Comparison of ENCODE assay signal across 39 cellular contexts in the genomic region with DNA sequence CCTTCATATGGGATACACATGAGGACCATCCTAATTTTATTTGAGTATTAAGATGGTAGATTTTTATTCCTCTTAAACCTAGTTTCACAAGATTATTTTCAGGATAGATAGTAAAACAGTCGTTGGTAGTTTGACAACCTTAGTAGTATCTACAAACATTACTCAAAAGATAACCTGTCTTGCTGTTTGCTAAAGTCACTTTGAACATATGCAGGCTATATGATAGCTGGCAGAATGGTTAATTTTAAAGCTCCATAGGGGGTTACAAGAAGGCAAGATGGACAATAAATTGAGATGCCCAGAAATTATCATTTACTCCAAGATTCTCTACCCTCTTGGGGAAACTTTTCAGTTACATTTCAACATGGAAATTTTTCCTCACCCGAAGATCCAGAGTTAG.
"Had no signal": no experiment of that assay in that cellular context is flagged by ENCODE, and none has a peak within 500 bp of the region (broad histone marks: within the 10 kb centered on the region; RNA-seq: fewer than 3 reads in every experiment).

No MANE protein-coding gene starts in this region.

- H3K27ac Mint-ChIP-seq: activated naive CD4-positive, alpha-beta T cell treated with anti-CD3 and anti-CD28 coated beads for 36 hours; activated naive CD4-positive, alpha-beta T cell treated with anti-CD3 and anti-CD28 coated beads, Interleukin-2, amount 10 ng/mL, durations not matched to agents 7 days and 5 days; activated naive CD4-positive, alpha-beta T cell treated with anti-CD3 and anti-CD28 coated beads, Interleukin-2, amount 50 U/mL, for 24 hours; activated naive CD4-positive, alpha-beta T cell treated with anti-CD3 and anti-CD28 coated beads, Interleukin-2, amount 50 U/mL, for 72 hours; activated naive CD8-positive, alpha-beta T cell; activated naive CD8-positive, alpha-beta T cell treated with anti-CD3 and anti-CD28 coated beads for 36 hours; activated naive CD8-positive, alpha-beta T cell treated with anti-CD3 and anti-CD28 coated beads, Interleukin-2, amount 10 ng/mL, durations not matched to agents 7 days and 5 days; activated naive CD8-positive, alpha-beta T cell treated with anti-CD3 and anti-CD28 coated beads, Interleukin-2, amount 50 U/mL, for 24 hours; activated T-cell treated with anti-CD3 and anti-CD28 coated beads, Interleukin-2, amount 50 U/mL, for 24 hours; activated T-cell treated with anti-CD3 and anti-CD28 coated beads, Interleukin-2, amount 50 U/mL, for 72 hours; activated T-helper 1 cell treated with anti-CD3 and anti-CD28 coated beads, Interleukin-12 subunit alpha, Interleukin-12 subunit beta, Interleukin-2, Interleukin-4 antibody, amounts not matched to agents 30 ng/mL and 10 ng/mL and 1 ng/mL, durations not matched to agents 14 hours and 24 hours and 36 hours; activated T-helper 17 cell treated with anti-CD3 and anti-CD28 coated beads, Interleukin-2, amount 50 U/mL, for 72 hours; activated T-helper 2 cell treated with anti-CD3 and anti-CD28 coated beads, Interferon-gamma antibody, Interleukin-2, Interleukin-4, amounts not matched to agents 10 μg/mL and 5 μg/mL and 100 μg/mL, durations not matched to agents 14 hours and 24 hours and 36 hours; brain had no signal

- H3K9me3 Mint-ChIP-seq: activated T-cell treated with anti-CD3 and anti-CD28 coated beads, Interleukin-2, amount 50 U/mL, for 4 hours had no signal

- H3K4me3 ChIP-seq: adrenal gland, ascending aorta, body of pancreas, breast epithelium, cardiac muscle cell had no signal

- ATAC-seq: activated naive CD4-positive, alpha-beta T cell treated with anti-CD3 and anti-CD28 coated beads, Interleukin-2, amount 50 U/mL, for 72 hours; activated naive CD8-positive, alpha-beta T cell treated with anti-CD3 and anti-CD28 coated beads, Interleukin-2, amount 50 U/mL, for 24 hours; activated T-cell treated with anti-CD3 and anti-CD28 coated beads, Interleukin-2, amount 50 U/mL, for 4 hours; activated T-cell treated with anti-CD3 and anti-CD28 coated beads, Interleukin-2, amount 50 U/mL, for 72 hours; activated T-helper 17 cell treated with anti-CD3 and anti-CD28 coated beads, Interleukin-2, amount 50 U/mL, for 72 hours; body of pancreas had no signal

- H3K36me3 ChIP-seq: adrenal gland, ascending aorta, brain microvascular endothelial cell, breast epithelium, cardiac muscle cell had no signal

- H3K4me1 Mint-ChIP-seq: activated naive CD4-positive, alpha-beta T cell treated with anti-CD3 and anti-CD28 coated beads, Interleukin-2, amount 10 ng/mL, durations not matched to agents 7 days and 5 days; activated naive CD4-positive, alpha-beta T cell treated with anti-CD3 and anti-CD28 coated beads, Interleukin-2, amount 50 U/mL, for 24 hours; activated naive CD8-positive, alpha-beta T cell treated with anti-CD3 and anti-CD28 coated beads for 36 hours; activated naive CD8-positive, alpha-beta T cell treated with anti-CD3 and anti-CD28 coated beads, Interleukin-2, amount 10 ng/mL, durations not matched to agents 7 days and 5 days; activated naive CD8-positive, alpha-beta T cell treated with anti-CD3 and anti-CD28 coated beads, Interleukin-2, amount 50 U/mL, for 24 hours; activated T-helper 17 cell treated with anti-CD3 and anti-CD28 coated beads, Interleukin-2, amount 50 U/mL, for 72 hours; brain; central memory CD8-positive, alpha-beta T cell had no signal

- H3K9me3 ChIP-seq: adrenal gland, ascending aorta, body of pancreas, breast epithelium had no signal

- H3K4me3 Mint-ChIP-seq: activated naive CD4-positive, alpha-beta T cell treated with anti-CD3 and anti-CD28 coated beads for 36 hours; activated naive CD4-positive, alpha-beta T cell treated with anti-CD3 and anti-CD28 coated beads, Interleukin-2, amount 10 ng/mL, durations not matched to agents 7 days and 5 days; activated naive CD4-positive, alpha-beta T cell treated with anti-CD3 and anti-CD28 coated beads, Interleukin-2, amount 50 U/mL, for 24 hours; activated naive CD8-positive, alpha-beta T cell; activated naive CD8-positive, alpha-beta T cell treated with anti-CD3 and anti-CD28 coated beads for 36 hours; activated naive CD8-positive, alpha-beta T cell treated with anti-CD3 and anti-CD28 coated beads, Interleukin-2, amount 10 ng/mL, durations not matched to agents 7 days and 5 days; activated naive CD8-positive, alpha-beta T cell treated with anti-CD3 and anti-CD28 coated beads, Interleukin-2, amount 50 U/mL, for 24 hours; activated T-cell treated with anti-CD3 and anti-CD28 coated beads, Interleukin-2, amount 50 U/mL, for 24 hours; activated T-cell treated with anti-CD3 and anti-CD28 coated beads, Interleukin-2, amount 50 U/mL, for 4 hours; activated T-cell treated with anti-CD3 and anti-CD28 coated beads, Interleukin-2, amount 50 U/mL, for 72 hours; activated T-helper 1 cell treated with anti-CD3 and anti-CD28 coated beads, Interleukin-12 subunit alpha, Interleukin-12 subunit beta, Interleukin-2, Interleukin-4 antibody, amounts not matched to agents 30 ng/mL and 10 ng/mL and 1 ng/mL, durations not matched to agents 14 hours and 24 hours and 36 hours; activated T-helper 17 cell treated with anti-CD3 and anti-CD28 coated beads, Interleukin-2, amount 50 U/mL, for 72 hours; brain; central memory CD8-positive, alpha-beta T cell had no signal

- H3K4me1 ChIP-seq: adrenal gland, ascending aorta, body of pancreas, breast epithelium had no signal

- H3K27me3 ChIP-seq: adrenal gland, ascending aorta, body of pancreas, brain microvascular endothelial cell, breast epithelium, cardiac muscle cell had no signal

- H3K36me3 Mint-ChIP-seq: activated naive CD4-positive, alpha-beta T cell treated with anti-CD3 and anti-CD28 coated beads, Interleukin-2, amount 10 ng/mL, durations not matched to agents 7 days and 5 days; activated naive CD4-positive, alpha-beta T cell treated with anti-CD3 and anti-CD28 coated beads, Interleukin-2, amount 50 U/mL, for 24 hours; activated naive CD4-positive, alpha-beta T cell treated with anti-CD3 and anti-CD28 coated beads, Interleukin-2, amount 50 U/mL, for 72 hours; activated naive CD8-positive, alpha-beta T cell; activated naive CD8-positive, alpha-beta T cell treated with anti-CD3 and anti-CD28 coated beads for 36 hours; activated naive CD8-positive, alpha-beta T cell treated with anti-CD3 and anti-CD28 coated beads, Interleukin-2, amount 10 ng/mL, durations not matched to agents 7 days and 5 days; brain had no signal

- DNase-seq: activated effector memory CD4-positive, alpha-beta T cell treated with anti-CD3 and anti-CD28 coated beads, Interleukin-2, amount 50 U/mL, for 16 hours; activated effector memory CD4-positive, alpha-beta T cell treated with Interleukin-2 at 50 U/mL for 16 hours; activated gamma-delta T cell; activated gamma-delta T cell treated with Interleukin-2 at 50 U/mL for 16 hours; activated naive CD4-positive, alpha-beta T cell; activated naive CD4-positive, alpha-beta T cell treated with anti-CD3 and anti-CD28 coated beads for 36 hours; activated naive CD4-positive, alpha-beta T cell treated with anti-CD3 and anti-CD28 coated beads, Interleukin-2, amount 10 ng/mL, durations not matched to agents 7 days and 5 days; activated naive CD4-positive, alpha-beta T cell treated with anti-CD3 and anti-CD28 coated beads, Interleukin-2, amount 50 U/mL, for 16 hours; activated naive CD4-positive, alpha-beta T cell treated with Interleukin-2 at 50 U/mL for 16 hours; activated naive CD8-positive, alpha-beta T cell treated with anti-CD3 and anti-CD28 coated beads for 36 hours; activated naive CD8-positive, alpha-beta T cell treated with anti-CD3 and anti-CD28 coated beads, Interleukin-2, amount 10 ng/mL, durations not matched to agents 7 days and 5 days; activated naive CD8-positive, alpha-beta T cell treated with anti-CD3 and anti-CD28 coated beads, Interleukin-2, amount 50 U/mL, for 24 hours; activated T-cell treated with anti-CD3 and anti-CD28 coated beads, Interleukin-2, amount 50 U/mL, for 24 hours; activated T-cell treated with anti-CD3 and anti-CD28 coated beads, Interleukin-2, amount 50 U/mL, for 4 hours; activated T-cell treated with anti-CD3 and anti-CD28 coated beads, Interleukin-2, amount 50 U/mL, for 48 hours; activated T-cell treated with anti-CD3 and anti-CD28 coated beads, Interleukin-2, amount 50 U/mL, for 72 hours; adrenal gland; amniotic stem cell; amygdala; anterior cingulate cortex; aorta; body of pancreas; brain microvascular endothelial cell; caudate nucleus; central memory CD4-positive, alpha-beta T cell; cerebellar nuclear complex had no signal

- H3K27me3 Mint-ChIP-seq: activated naive CD4-positive, alpha-beta T cell treated with anti-CD3 and anti-CD28 coated beads, Interleukin-2, amount 10 ng/mL, durations not matched to agents 7 days and 5 days; activated naive CD4-positive, alpha-beta T cell treated with anti-CD3 and anti-CD28 coated beads, Interleukin-2, amount 50 U/mL, for 24 hours; activated naive CD8-positive, alpha-beta T cell; activated naive CD8-positive, alpha-beta T cell treated with anti-CD3 and anti-CD28 coated beads for 36 hours; activated naive CD8-positive, alpha-beta T cell treated with anti-CD3 and anti-CD28 coated beads, Interleukin-2, amount 10 ng/mL, durations not matched to agents 7 days and 5 days; activated naive CD8-positive, alpha-beta T cell treated with anti-CD3 and anti-CD28 coated beads, Interleukin-2, amount 50 U/mL, for 24 hours; activated T-cell treated with anti-CD3 and anti-CD28 coated beads, Interleukin-2, amount 50 U/mL, for 24 hours; activated T-helper 17 cell treated with anti-CD3 and anti-CD28 coated beads, Interleukin-2, amount 50 U/mL, for 72 hours; central memory CD8-positive, alpha-beta T cell had no signal

- FAIRE-seq: astrocyte, bronchial epithelial cell had no signal

- H3K27ac ChIP-seq: adrenal gland, ascending aorta, body of pancreas, brain microvascular endothelial cell, breast epithelium, cardiac muscle cell had no signal
